8 cellular contexts compared by ENCODE assay signal in the genomic region with DNA sequence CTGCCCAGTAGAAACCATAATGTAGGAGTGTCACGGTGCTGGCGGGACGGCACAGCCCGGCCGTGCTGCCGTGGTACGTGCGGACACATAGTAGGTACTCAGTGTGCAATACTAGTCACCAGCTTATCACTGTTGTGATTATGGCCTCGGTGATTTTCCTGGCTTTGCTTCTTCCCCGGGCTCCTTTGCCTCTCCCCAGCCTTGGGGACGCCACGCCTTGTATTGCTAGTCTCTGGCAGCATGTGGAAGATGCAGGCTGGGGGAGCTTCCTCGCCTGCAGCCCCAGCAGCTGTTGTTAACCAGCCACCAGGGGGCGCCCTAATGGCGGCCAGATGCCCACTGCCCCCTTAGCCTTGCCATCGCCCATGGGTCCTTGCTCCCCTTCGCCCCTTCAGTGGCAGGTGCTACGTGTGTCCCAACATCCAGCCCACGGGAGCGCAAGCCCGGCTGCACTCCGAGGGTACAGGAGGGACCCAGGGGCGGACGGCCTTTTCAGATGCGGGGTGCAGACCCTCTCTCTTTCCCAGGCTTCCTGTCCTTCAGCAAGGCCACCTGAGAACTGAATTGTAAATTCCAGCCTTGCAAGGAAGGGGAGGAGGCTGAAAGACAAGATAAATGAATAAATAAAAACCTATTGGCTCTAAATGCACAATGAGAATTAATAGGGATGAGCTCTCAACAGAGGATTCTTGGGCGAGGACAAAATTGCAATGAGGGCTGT. TPM values are rescaled to one million over a fixed set of nuclear protein-coding genes. Genes with fewer than 3 reads are reported as not detected.
DNase-seq lines count a peak whose midpoint lies in the region; ATAC-seq and TF ChIP-seq lines count a peak whose summit lies in the region.

No MANE protein-coding gene starts in this region.

- H3K79me2 ChIP-seq in GM23248 (ENCODE audit: insufficient read depth): no peaks in the 10 kb centered on the region
- no peaks in the 10 kb centered on the region for H3K79me2 ChIP-seq in OCI-LY1 (ENCODE audit: insufficient read depth, low read length)
- no peaks in the 10 kb centered on the region for H3K79me2 ChIP-seq in neural cell (replicated peaks; ENCODE audit: insufficient read depth, low read length)

- peak; percentile 88 for TF ChIP-seq CTCF in AG09309 (IDR thresholded peaks at IDR 0.05; ENCODE audit: control insufficient read depth, insufficient read depth, low read depth, low read length, missing control alignments)
- peak; percentile 88 for TF ChIP-seq CTCF in OCI-LY1 (IDR thresholded peaks at IDR 0.05; ENCODE audit: low read length)
- TF ChIP-seq CTCF in neural cell (IDR thresholded peaks at IDR 0.05; ENCODE audit: poor library complexity, severe bottlenecking): peak; percentile 44
- peak; percentile 59 to 66 (median 61) for TF ChIP-seq CTCF in uterus (IDR thresholded peaks at IDR 0.05)

- 61 to 62% methylated on average over 26 of the region's 26 CpGs for WGBS in GM23248 (ENCODE audit: low coverage in 1 of 2, low lambda C conversion rate in 2 of 2, missing lambda C conversion rate in 2 of 2), 2 experiments

- no peak overlapping the region for H3K4me2 ChIP-seq in GM23248 (ENCODE audit: unreplicated experiment)
- no peak overlapping the region for H3K4me2 ChIP-seq in OCI-LY1 (ENCODE audit: low read length)
- H3K4me2 ChIP-seq in neural cell (ENCODE audit: low read length): no peak overlapping the region

- H2AFZ ChIP-seq in GM23248 (no peak overlapping the region), OCI-LY1 (ENCODE audit: low read length) (no peak overlapping the region), neural cell (ENCODE audit: low read depth, low read length) (no peak overlapping the region)

- H3K4me1 ChIP-seq in GM23248 (ENCODE audit: insufficient read depth) (no peaks in the 10 kb centered on the region), OCI-LY1 (ENCODE audit: insufficient read depth, low read length, severe bottlenecking) (no peaks in the 10 kb centered on the region), uterus (no peaks in the 10 kb centered on the region)

- no peak for DNase-seq in AG09309 (ENCODE audit: low read depth)
- DNase-seq in GM23248: peak; percentile 71
- peak; percentile 91 for DNase-seq in activated CD8-positive, alpha-beta memory T cell treated with anti-CD3 and anti-CD28 coated beads, Interleukin-2, amount 50 U/mL, for 48 hours
- DNase-seq in uterus: no peak
- no peak for DNase-seq in cerebellar nuclear complex (lab: John Stamatoyannopoulos, UW)

- H3F3A ChIP-seq in GM23248 (ENCODE audit: insufficient read depth) (no peaks in the 10 kb centered on the region), OCI-LY1 (ENCODE audit: insufficient read depth, low read length) (no peaks in the 10 kb centered on the region), neural cell (ENCODE audit: insufficient read depth, low read length, poor library complexity, severe bottlenecking) (no peaks in the 10 kb centered on the region)

- H3K27me3 ChIP-seq in GM23248 (replicated peaks; ENCODE audit: insufficient read depth) (peaks cover 16% of the 10 kb centered on the region), OCI-LY1 (ENCODE audit: insufficient read depth, low read length) (peaks cover under 1% of the 10 kb centered on the region; the same call in 1 of the 2 replicates), neural cell (ENCODE audit: insufficient read depth, low read depth, low read length) (peaks cover 14% of the 10 kb centered on the region), uterus (peaks cover 3 to 22% of the 10 kb centered on the region in 2 donors)

- no peak overlapping the region for H3K4me3 ChIP-seq in AG09309 (ENCODE audit: control insufficient read depth, low read depth, low read length)
- H3K4me3 ChIP-seq in GM23248: no peak overlapping the region
- no peak overlapping the region for H3K4me3 ChIP-seq in OCI-LY1 (ENCODE audit: low read depth, low read length, poor library complexity, severe bottlenecking)
- no peak overlapping the region for H3K4me3 ChIP-seq in neural cell (ENCODE audit: low read length)
- H3K4me3 ChIP-seq in uterus: no peak overlapping the region

- H3K9ac ChIP-seq in GM23248 (no peak overlapping the region), OCI-LY1 (ENCODE audit: low read length) (no peak overlapping the region), neural cell (ENCODE audit: low read length) (no peak overlapping the region)

- in situ Hi-C loops in GM23248 (cut with MboI): no loop called here

- no peaks in the 10 kb centered on the region for H3K9me2 ChIP-seq in GM23248 (ENCODE audit: insufficient read depth)
- no peaks in the 10 kb centered on the region for H3K9me2 ChIP-seq in OCI-LY1 (ENCODE audit: low read depth, low read length)
- H3K9me2 ChIP-seq in neural cell (ENCODE audit: insufficient read depth, low read length): no peaks in the 10 kb centered on the region

- TF ChIP-seq EP300 in neural cell (conservative IDR thresholded peaks at IDR 0.05; ENCODE audit: poor library complexity, severe bottlenecking): no peak

- no peak overlapping the region for H3K27ac ChIP-seq in GM23248
- H3K27ac ChIP-seq in OCI-LY1 (ENCODE audit: low read depth, low read length, poor library complexity, severe bottlenecking): no peak overlapping the region
- H3K27ac ChIP-seq in neural cell (ENCODE audit: low read length): no peak overlapping the region
- H3K27ac ChIP-seq in uterus: no peak overlapping the region

- TF ChIP-seq RAD21 in neural cell (conservative IDR thresholded peaks at IDR 0.05): no peak

- H3K36me3 ChIP-seq in GM23248 (ENCODE audit: low read depth): no peaks in the 10 kb centered on the region
- H3K36me3 ChIP-seq in OCI-LY1 (ENCODE audit: insufficient read depth, low read length): no peaks in the 10 kb centered on the region
- H3K36me3 ChIP-seq in neural cell (ENCODE audit: insufficient read depth, low read length): no peaks in the 10 kb centered on the region
- H3K36me3 ChIP-seq in uterus: no peaks in the 10 kb centered on the region

- H4K20me1 ChIP-seq in GM23248 (ENCODE audit: insufficient read depth): no peaks in the 10 kb centered on the region
- no peaks in the 10 kb centered on the region for H4K20me1 ChIP-seq in OCI-LY1 (ENCODE audit: insufficient read depth, low read length)
- H4K20me1 ChIP-seq in neural cell (ENCODE audit: insufficient read depth): no peaks in the 10 kb centered on the region

- intact Hi-C loops in uterus (cut with DNase I; ENCODE audit: low total_unique reads): no loop called here

- H3K9me3 ChIP-seq in GM23248 (ENCODE audit: low read depth): no peaks in the 10 kb centered on the region
- no peaks in the 10 kb centered on the region for H3K9me3 ChIP-seq in OCI-LY1 (ENCODE audit: low read length)
- no peaks in the 10 kb centered on the region for H3K9me3 ChIP-seq in neural cell (ENCODE audit: low read length)
- no peaks in the 10 kb centered on the region for H3K9me3 ChIP-seq in uterus

- no peak for TF ChIP-seq POLR2A in uterus (IDR thresholded peaks at IDR 0.05)

- ATAC-seq in esophagus mucosa: peak; percentile 61

TF ChIP-seq in neural cell, 6 proteins besides CTCF, POLR2A, EP300 and RAD21:
- TF ChIP-seq, protein P1, sequence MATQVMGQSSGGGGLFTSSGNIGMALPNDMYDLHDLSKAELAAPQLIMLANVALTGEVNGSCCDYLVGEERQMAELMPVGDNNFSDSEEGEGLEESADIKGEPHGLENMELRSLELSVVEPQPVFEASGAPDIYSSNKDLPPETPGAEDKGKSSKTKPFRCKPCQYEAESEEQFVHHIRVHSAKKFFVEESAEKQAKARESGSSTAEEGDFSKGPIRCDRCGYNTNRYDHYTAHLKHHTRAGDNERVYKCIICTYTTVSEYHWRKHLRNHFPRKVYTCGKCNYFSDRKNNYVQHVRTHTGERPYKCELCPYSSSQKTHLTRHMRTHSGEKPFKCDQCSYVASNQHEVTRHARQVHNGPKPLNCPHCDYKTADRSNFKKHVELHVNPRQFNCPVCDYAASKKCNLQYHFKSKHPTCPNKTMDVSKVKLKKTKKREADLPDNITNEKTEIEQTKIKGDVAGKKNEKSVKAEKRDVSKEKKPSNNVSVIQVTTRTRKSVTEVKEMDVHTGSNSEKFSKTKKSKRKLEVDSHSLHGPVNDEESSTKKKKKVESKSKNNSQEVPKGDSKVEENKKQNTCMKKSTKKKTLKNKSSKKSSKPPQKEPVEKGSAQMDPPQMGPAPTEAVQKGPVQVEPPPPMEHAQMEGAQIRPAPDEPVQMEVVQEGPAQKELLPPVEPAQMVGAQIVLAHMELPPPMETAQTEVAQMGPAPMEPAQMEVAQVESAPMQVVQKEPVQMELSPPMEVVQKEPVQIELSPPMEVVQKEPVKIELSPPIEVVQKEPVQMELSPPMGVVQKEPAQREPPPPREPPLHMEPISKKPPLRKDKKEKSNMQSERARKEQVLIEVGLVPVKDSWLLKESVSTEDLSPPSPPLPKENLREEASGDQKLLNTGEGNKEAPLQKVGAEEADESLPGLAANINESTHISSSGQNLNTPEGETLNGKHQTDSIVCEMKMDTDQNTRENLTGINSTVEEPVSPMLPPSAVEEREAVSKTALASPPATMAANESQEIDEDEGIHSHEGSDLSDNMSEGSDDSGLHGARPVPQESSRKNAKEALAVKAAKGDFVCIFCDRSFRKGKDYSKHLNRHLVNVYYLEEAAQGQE (IDR thresholded peaks at IDR 0.05; ENCODE audit: borderline replicate concordance): no peak
- TF ChIP-seq POLR2AphosphoS5 (IDR thresholded peaks at IDR 0.05) (no peak), SMC3 (conservative IDR thresholded peaks at IDR 0.05; ENCODE audit: poor library complexity) (no peak), EZH2 (IDR thresholded peaks at IDR 0.05; ENCODE audit: borderline replicate concordance, insufficient read depth, low read length, poor library complexity, severe bottlenecking) (no peak)

RNA-seq across cellular contexts. Expression of a gene that starts 8.0 kb away (rescaled TPM):
- total RNA-seq in GM23248 (2014; rRNA removed; shearing (Covaris generic)): 1.5 and 2.5 TPM in 2 replicates
- 0.11 and 0.13 TPM in 2 replicates for polyA plus RNA-seq in GM23248 (2016; fragmentation: Nextera tagmentation; extraction: Ambion mirVana)
- total RNA-seq in esophagus mucosa: 0.24 TPM
- polyA plus RNA-seq in neural cell: 0.26 and 0.43 TPM in 2 replicates
- 0.24 and 0.35 TPM in 2 replicates for polyA minus RNA-seq in neural cell
- total RNA-seq in uterus: 1 to 10 TPM in 2 of 4 donors, not detected in 2; 1.4 to 4.4 TPM

Comparison
In these comparisons a context has a peak if more than half of its experiments do, and no peak if none do; other contexts are left out.
1. DNase-seq: peak in GM23248 (single experiment) and activated CD8-positive, alpha-beta memory T cell treated with anti-CD3 and anti-CD28 coated beads, Interleukin-2, amount 50 U/mL, for 48 hours (single experiment); none in AG09309 (single experiment), uterus (0 of 2) and cerebellar nuclear complex (0 of 2).
2. Peak in every context shown above with its lines, with median percentiles within 50 percentile points of each other: CTCF ChIP-seq.